ENCODE assay signal across 1 cellular context in genomic region chr5:141760193-141760592, GRCh38.
TF ChIP-seq lines count a peak whose summit lies in the region.

No MANE protein-coding gene starts in this region.

TF ChIP-seq in A549, 52 proteins besides CTCF, POLR2A, EP300 and RAD21 (continued from another document):
- TF ChIP-seq, protein P1, sequence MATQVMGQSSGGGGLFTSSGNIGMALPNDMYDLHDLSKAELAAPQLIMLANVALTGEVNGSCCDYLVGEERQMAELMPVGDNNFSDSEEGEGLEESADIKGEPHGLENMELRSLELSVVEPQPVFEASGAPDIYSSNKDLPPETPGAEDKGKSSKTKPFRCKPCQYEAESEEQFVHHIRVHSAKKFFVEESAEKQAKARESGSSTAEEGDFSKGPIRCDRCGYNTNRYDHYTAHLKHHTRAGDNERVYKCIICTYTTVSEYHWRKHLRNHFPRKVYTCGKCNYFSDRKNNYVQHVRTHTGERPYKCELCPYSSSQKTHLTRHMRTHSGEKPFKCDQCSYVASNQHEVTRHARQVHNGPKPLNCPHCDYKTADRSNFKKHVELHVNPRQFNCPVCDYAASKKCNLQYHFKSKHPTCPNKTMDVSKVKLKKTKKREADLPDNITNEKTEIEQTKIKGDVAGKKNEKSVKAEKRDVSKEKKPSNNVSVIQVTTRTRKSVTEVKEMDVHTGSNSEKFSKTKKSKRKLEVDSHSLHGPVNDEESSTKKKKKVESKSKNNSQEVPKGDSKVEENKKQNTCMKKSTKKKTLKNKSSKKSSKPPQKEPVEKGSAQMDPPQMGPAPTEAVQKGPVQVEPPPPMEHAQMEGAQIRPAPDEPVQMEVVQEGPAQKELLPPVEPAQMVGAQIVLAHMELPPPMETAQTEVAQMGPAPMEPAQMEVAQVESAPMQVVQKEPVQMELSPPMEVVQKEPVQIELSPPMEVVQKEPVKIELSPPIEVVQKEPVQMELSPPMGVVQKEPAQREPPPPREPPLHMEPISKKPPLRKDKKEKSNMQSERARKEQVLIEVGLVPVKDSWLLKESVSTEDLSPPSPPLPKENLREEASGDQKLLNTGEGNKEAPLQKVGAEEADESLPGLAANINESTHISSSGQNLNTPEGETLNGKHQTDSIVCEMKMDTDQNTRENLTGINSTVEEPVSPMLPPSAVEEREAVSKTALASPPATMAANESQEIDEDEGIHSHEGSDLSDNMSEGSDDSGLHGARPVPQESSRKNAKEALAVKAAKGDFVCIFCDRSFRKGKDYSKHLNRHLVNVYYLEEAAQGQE (IDR thresholded peaks at IDR 0.05) = no peak
